Comparison of ENCODE assay signal across 7 cellular contexts in the genomic region with DNA sequence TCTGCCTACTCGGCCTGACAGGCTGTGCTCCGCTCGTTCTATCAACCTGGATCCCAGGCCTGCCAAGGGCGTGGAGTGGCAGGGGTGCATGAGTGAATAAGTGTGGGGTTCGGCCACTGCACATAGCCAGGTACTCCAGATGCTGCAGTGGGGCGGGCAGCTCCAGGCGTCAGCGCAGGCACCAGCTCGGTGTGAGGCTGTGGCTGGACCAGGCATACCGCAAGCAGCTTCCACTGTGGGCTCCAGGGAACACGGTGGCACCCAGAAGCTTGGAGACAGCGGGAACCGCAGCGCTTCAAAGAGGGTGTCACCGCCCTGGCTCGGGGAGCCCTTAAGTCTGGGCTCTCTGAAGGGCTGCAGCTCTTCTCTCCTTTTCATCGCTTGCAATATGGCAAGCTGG.
"Had no signal": no experiment of that assay in that cellular context is flagged by ENCODE, and none has a peak within 500 bp of the region (broad histone marks: within the 10 kb centered on the region; RNA-seq: fewer than 3 reads in every experiment).

No MANE protein-coding gene starts in this region.

- H3K27ac Mint-ChIP-seq: HFFc6 had no signal

- DNase-seq: GOT3, H7, HFFc6, IMR-90 had no signal

- H3K4me3 Mint-ChIP-seq: HFFc6 had no signal

- H3K36me3 ChIP-seq: HAP-1 had no signal

- H3K4me1 ChIP-seq: HAP-1 had no signal

- ATAC-seq: HCT116, K562 had no signal

- H3K9me3 ChIP-seq: HAP-1 had no signal

- H3K4me3 ChIP-seq: HAP-1, K562 had no signal
